8 cellular contexts compared by ENCODE assay signal in genomic region chr11:8081591-8082021, GRCh38. TPM values are rescaled to one million over a fixed set of nuclear protein-coding genes. Genes with fewer than 3 reads are reported as not detected.
A peak's percentile ranks its signal among the peaks of the same experiment; 100 is the strongest.
DNase-seq lines count a peak whose midpoint lies in the region; ATAC-seq, FAIRE-seq and TF ChIP-seq lines count a peak whose summit lies in the region.

No MANE protein-coding gene starts in this region.

- H3K9ac ChIP-seq in SK-N-SH (peak overlapping the region; percentile 68; the same call in 1 of the 2 replicates), trophoblast cell (ENCODE audit: low read length) (peak overlapping the region; percentile 10)

- H3K9me2 ChIP-seq in SK-N-SH = no peaks in the 10 kb centered on the region

- no peaks in the 10 kb centered on the region for H3K36me3 Mint-ChIP-seq in CD4-positive, alpha-beta T cell (ENCODE audit: low read depth)

- H3K18ac ChIP-seq in trophoblast cell (ENCODE audit: low read length) = peak overlapping the region; percentile 49

- peaks cover 4% of the 10 kb centered on the region for H3K4me1 Mint-ChIP-seq in CD4-positive, alpha-beta T cell (ENCODE audit: low read depth)

- H3K27me3 Mint-ChIP-seq in CD4-positive, alpha-beta T cell = peaks cover 72% of the 10 kb centered on the region

- H3K4me2 ChIP-seq in SK-N-SH = peak overlapping the region; percentile 96
- peak overlapping the region; percentile 92 for H3K4me2 ChIP-seq in trophoblast cell (ENCODE audit: low read length)

- H3K4me1 ChIP-seq in SK-N-SH (ENCODE audit: control insufficient read depth in 1 of 2, insufficient read depth in 2 of 2, low read depth in 1 of 2, low read length in 1 of 2) = peaks cover 19 to 59% of the 10 kb centered on the region in 2 experiments; a peak in 3 of 4 replicates
- H3K4me1 ChIP-seq in trophoblast cell (ENCODE audit: control insufficient read depth in 1 of 2, insufficient read depth in 2 of 2, low read length in 2 of 2) = peaks cover 20 to 25% of the 10 kb centered on the region in 2 experiments
- H3K4me1 ChIP-seq in small intestine (ENCODE audit: control insufficient read depth in 2 of 2, insufficient read depth in 1 of 2, low read depth in 1 of 2, low read length in 1 of 2) = no peaks in the 10 kb centered on the region

- no peak overlapping the region for H3K27ac Mint-ChIP-seq in CD4-positive, alpha-beta T cell

- no peak for ATAC-seq in CD4-positive, alpha-beta T cell (ENCODE audit: poor library complexity)
- ATAC-seq in HG03280 (IDR thresholded peaks at IDR 0.05; ENCODE audit: unreplicated experiment) = no peak

- H3K4me3 ChIP-seq in SK-N-SH (ENCODE audit: low read depth in 2 of 2, low read length in 1 of 2) = peak overlapping the region; percentile 67 to 73
- H3K4me3 ChIP-seq in fibroblast of pulmonary artery (replicated peaks; ENCODE audit: low read depth, low read length) = peak overlapping the region; percentile 49
- H3K4me3 ChIP-seq in trophoblast cell (ENCODE audit: low read depth, low read length) = peak overlapping the region; percentile 75
- peak overlapping the region in 1 of 2 donors; percentile 52 for H3K4me3 ChIP-seq in small intestine (ENCODE audit: low read depth in 1 of 2, low read length in 2 of 2)

- TF ChIP-seq RAD21 in SK-N-SH (IDR thresholded peaks at IDR 0.05; ENCODE audit: low read length) = no peak

- H4K20me1 ChIP-seq in SK-N-SH (ENCODE audit: insufficient read depth) = peaks cover 25% of the 10 kb centered on the region; the same call in 1 of the 2 replicates

- H3K27me3 ChIP-seq in CD4-positive, alpha-beta T cell (ENCODE audit: control insufficient read depth, insufficient read depth, low read length) = peaks cover 32% of the 10 kb centered on the region
- no peaks in the 10 kb centered on the region for H3K27me3 ChIP-seq in SK-N-SH (ENCODE audit: insufficient read depth)
- no peaks in the 10 kb centered on the region for H3K27me3 ChIP-seq in trophoblast cell (ENCODE audit: insufficient read depth, low read length)
- peaks cover 9% of the 10 kb centered on the region in 2 donors for H3K27me3 ChIP-seq in small intestine (ENCODE audit: control insufficient read depth in 2 of 2, insufficient read depth in 2 of 2, low read length in 2 of 2)

- TF ChIP-seq EP300 in SK-N-SH (IDR thresholded peaks at IDR 0.05; ENCODE audit: borderline replicate concordance in 1 of 2, low read depth in 1 of 2, low read length in 1 of 2) = no peak

- H3K4me3 Mint-ChIP-seq in CD4-positive, alpha-beta T cell = peak overlapping the region; percentile 20

- H3K27ac ChIP-seq in CD4-positive, alpha-beta T cell (ENCODE audit: low read depth, low read length) = no peak overlapping the region
- peak overlapping the region in 1 of 2 experiments; percentile 92; a peak in 2 of 4 replicates for H3K27ac ChIP-seq in SK-N-SH (ENCODE audit: low read depth in 2 of 2, low read length in 1 of 2)
- H3K27ac ChIP-seq in trophoblast cell (ENCODE audit: low read depth, low read length) = no peak overlapping the region
- H3K27ac ChIP-seq in small intestine (ENCODE audit: low read depth in 1 of 2, low read length in 1 of 2) = no peak overlapping the region

- CTCF ChIA-PET in CD4-positive, alpha-beta T cell (lab: Charles Lee) = no interaction called here
- CTCF ChIA-PET in SK-N-SH (lab: Yijun Ruan, JAX) = interaction anchor here (1.2 to 26.8 kb wide), 10 partner anchors 9 to 485 kb away, joined by 3 to 620 read pairs (median 10); no protein-coding TSS in a partner anchor

- H3K79me2 ChIP-seq in SK-N-SH (ENCODE audit: insufficient read depth) (no peaks in the 10 kb centered on the region), trophoblast cell (ENCODE audit: control insufficient read depth, insufficient read depth, low read length, poor library complexity) (peaks cover 1% of the 10 kb centered on the region)

- no peak overlapping the region for H2AK5ac ChIP-seq in trophoblast cell (ENCODE audit: low read length)

- H4K8ac ChIP-seq in trophoblast cell (ENCODE audit: low read depth, low read length) = peak overlapping the region; percentile 42

- H3K36me3 ChIP-seq in SK-N-SH (replicated peaks in 1 of 2; ENCODE audit: control insufficient read depth in 1 of 2, insufficient read depth in 2 of 2, low read length in 1 of 2) (no peaks in the 10 kb centered on the region), trophoblast cell (ENCODE audit: control insufficient read depth in 1 of 2, insufficient read depth in 2 of 2, low read length in 2 of 2) (no peaks in the 10 kb centered on the region), small intestine (ENCODE audit: control insufficient read depth in 2 of 2, insufficient read depth in 2 of 2, low read length in 2 of 2) (no peaks in the 10 kb centered on the region)

- H2BK5ac ChIP-seq in trophoblast cell (ENCODE audit: low read depth, low read length, poor library complexity) = no peak overlapping the region

- intact Hi-C loops in CD4-positive, alpha-beta T cell (cut with DNase I, micrococcal nuclease) = no loop called here

- H3K14ac ChIP-seq in trophoblast cell (ENCODE audit: low read length) = peak overlapping the region; percentile 67

- peaks cover 6% of the 10 kb centered on the region for H3K79me1 ChIP-seq in trophoblast cell (ENCODE audit: low read length)

- H2BK12ac ChIP-seq in trophoblast cell (ENCODE audit: low read length) = no peak overlapping the region

- H3F3A ChIP-seq in SK-N-SH (replicated peaks; ENCODE audit: insufficient read depth) = peaks cover 4% of the 10 kb centered on the region

- TF ChIP-seq CTCF in CD4-positive, alpha-beta T cell (IDR thresholded peaks at IDR 0.05) = no peak
- TF ChIP-seq CTCF in SK-N-SH (IDR thresholded peaks at IDR 0.05) (no peak), fibroblast of pulmonary artery (IDR thresholded peaks at IDR 0.05; ENCODE audit: low read length, missing control alignments) (no peak)

- H3K9me3 ChIP-seq in CD4-positive, alpha-beta T cell (ENCODE audit: control insufficient read depth, low read length) = no peaks in the 10 kb centered on the region
- no peaks in the 10 kb centered on the region for H3K9me3 ChIP-seq in SK-N-SH
- no peaks in the 10 kb centered on the region for H3K9me3 ChIP-seq in trophoblast cell (ENCODE audit: insufficient read depth, low read depth, low read length)
- H3K9me3 ChIP-seq in small intestine (ENCODE audit: control insufficient read depth, low read depth) = no peaks in the 10 kb centered on the region

- peak overlapping the region; percentile 11 for H4K12ac ChIP-seq in trophoblast cell (ENCODE audit: low read depth, low read length)

- no peak overlapping the region for H3K23ac ChIP-seq in trophoblast cell (ENCODE audit: low read length)

- WGBS in SK-N-SH (ENCODE audit: low lambda C conversion rate) = 0% methylated on average over 2 of the region's 22 CpGs
- WGBS in trophoblast cell (ENCODE audit: extremely low coverage, insufficient coverage, insufficient read length) = no CpG with 5 or more reads among the region's 22 CpGs
- WGBS in small intestine, 3 donors = 22 to 31% (median 28%) methylated on average over 20 to 22 of the region's 22 CpGs

- no peak overlapping the region for H2BK120ac ChIP-seq in trophoblast cell (ENCODE audit: insufficient read depth, low read length, poor library complexity)

- peak overlapping the region; percentile 26 for H4K91ac ChIP-seq in trophoblast cell (ENCODE audit: low read depth, low read length)

- POLR2A ChIA-PET in CD4-positive, alpha-beta T cell (lab: Charles Lee) = no interaction called here
- POLR2A ChIA-PET in SK-N-SH (lab: Yijun Ruan, JAX) = interaction anchor here (1.0 to 2.4 kb wide), 3 partner anchors 13 to 75 kb away, joined by 4 to 13 read pairs (median 12); no protein-coding TSS in a partner anchor

- peak overlapping the region; percentile 15 for H3K4ac ChIP-seq in trophoblast cell (ENCODE audit: low read depth, low read length)

- DNase-seq in CD4-positive, alpha-beta T cell = no peak
- peak; percentile 65 for DNase-seq in SK-N-SH
- no peak for DNase-seq in fibroblast of pulmonary artery (ENCODE audit: low read depth)
- DNase-seq in trophoblast cell = peak in 1 of 2 donors; percentile 46
- no peak for DNase-seq in small intestine
- no peak for DNase-seq in NK-92 treated with Interleukin-12 subunit alpha and Interleukin-12 subunit beta, amount 100 ng/mL, for 24 hours (lab: John Stamatoyannopoulos, UW)
- no peak for DNase-seq in KG1 (lab: John Stamatoyannopoulos, UW)

- no peaks in the 10 kb centered on the region for H3K9me3 Mint-ChIP-seq in CD4-positive, alpha-beta T cell

- 0 out of 2 replicates have a peak overlapping the region, but pooled peaks have one; percentile 41 for H2AFZ ChIP-seq in SK-N-SH (ENCODE audit: low read depth)
- peak overlapping the region; percentile 50 for H2AFZ ChIP-seq in trophoblast cell (ENCODE audit: insufficient read depth, low read length, poor library complexity)

- no peak for FAIRE-seq in small intestine (lab: Jason Lieb, UNC)

TF ChIP-seq in SK-N-SH, 30 proteins besides CTCF, POLR2A, EP300 and RAD21:
- TF ChIP-seq ZBTB33 (IDR thresholded peaks at IDR 0.05; ENCODE audit: borderline replicate concordance, low read depth) (no peak), MAX (IDR thresholded peaks at IDR 0.05; ENCODE audit: low read depth) (peak; percentile 67), MXI1 (IDR thresholded peaks at IDR 0.05; ENCODE audit: low read depth, low read length) (peak; percentile 27; the same call in 1 of the 2 replicates), FOXJ3 (CRISPR knock-in tag; IDR thresholded peaks at IDR 0.05) (no peak), GATA2 (CRISPR knock-in tag; IDR thresholded peaks at IDR 0.05) (no peak), FOSL2 (IDR thresholded peaks at IDR 0.05; ENCODE audit: borderline replicate concordance, low read depth) (no peak)

RNA-seq across cellular contexts. Expression of gene TUB, which starts 0.6 kb away (rescaled TPM):
- total RNA-seq in CD4-positive, alpha-beta T cell = under 1 TPM in 1 of 2 experiments, not detected in 1; 0.08 TPM
- 11.3 and 16.9 TPM in 2 replicates for polyA plus RNA-seq in SK-N-SH (2012; rRNA removed)
- 7.1 and 10.0 TPM in 2 replicates for polyA plus RNA-seq in SK-N-SH (2012; cell fraction: cytosol; rRNA removed)
- 43.6 and 49.5 TPM in 2 replicates for polyA plus RNA-seq in SK-N-SH (2012; cell fraction: nucleus; rRNA removed)
- polyA plus RNA-seq in trophoblast cell (2013) = 5.3 and 5.7 TPM in 2 replicates
- polyA plus RNA-seq in small intestine = 1 to 10 TPM in 1 of 3 donors, under 1 TPM in 1, not detected in 1; 0.54 to 3.5 TPM
